Comparison of ENCODE assay signal across 17 cellular contexts in the genomic region with DNA sequence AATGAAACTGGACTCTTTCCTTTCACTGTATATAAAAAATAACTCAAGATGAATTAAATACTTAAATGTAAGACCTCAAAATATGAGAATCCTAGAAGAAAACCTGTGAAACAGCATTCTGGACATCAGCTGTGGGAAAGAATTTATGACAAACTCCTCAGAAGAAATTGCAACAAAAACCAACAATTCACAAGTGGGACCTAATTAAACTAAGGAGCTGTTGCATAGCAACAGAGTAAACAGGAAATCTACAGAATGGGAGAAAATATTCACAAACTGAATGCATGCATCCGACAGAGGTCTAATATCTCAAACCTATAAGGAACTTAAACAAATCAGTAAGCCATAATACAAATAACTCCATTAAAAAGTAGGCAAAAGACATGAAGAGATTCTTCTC.
DNase-seq lines count a peak whose midpoint lies in the region; TF ChIP-seq lines count a peak whose summit lies in the region.
"Had no signal": no experiment of that assay in that cellular context is flagged by ENCODE, and none has a peak within 500 bp of the region (broad histone marks: within the 10 kb centered on the region; RNA-seq: fewer than 3 reads in every experiment).

No MANE protein-coding gene starts in this region.

- 0% methylated on average over 1 of the region's 1 CpG for WGBS in SK-N-SH (ENCODE audit: low lambda C conversion rate)

- no peak overlapping the region for H3K4me3 ChIP-seq in SK-N-SH (ENCODE audit: low read depth in 2 of 2, low read length in 1 of 2)
- H3K4me3 ChIP-seq: adrenal gland, dorsolateral prefrontal cortex, right atrium auricular region, thyroid gland had no signal

- H4K20me1 ChIP-seq in SK-N-SH (ENCODE audit: insufficient read depth) = no peaks in the 10 kb centered on the region

- CTCF ChIA-PET in SK-N-SH (lab: Yijun Ruan, JAX) = no interaction called here

- H3K27me3 ChIP-seq in SK-N-SH (ENCODE audit: insufficient read depth) = no peaks in the 10 kb centered on the region
- H3K27me3 ChIP-seq: adrenal gland, dorsolateral prefrontal cortex, right atrium auricular region, thyroid gland had no signal

- DNase-seq in EH (ENCODE audit: low read depth) (peak; percentile 32), NAMALWA (ENCODE audit: low spot score) (peak; percentile 23), astrocyte of the hippocampus (ENCODE audit: low read depth, low spot score) (peak; percentile 5), glomerular endothelial cell (ENCODE audit: extremely low read depth, low read depth, low spot score) (peak; percentile 9), SK-N-SH (no peak), NCI-H510A (lab: John Stamatoyannopoulos, UW) (no peak)
- DNase-seq in activated T-cell treated with anti-CD3 and anti-CD28 coated beads, Interleukin-2, amount 50 U/mL, for 1 hour = no peak
- no peak for DNase-seq in activated CD4-positive, alpha-beta T cell treated with anti-CD3 and anti-CD28 coated beads for 1 hour
- DNase-seq: activated CD4-positive, alpha-beta memory T cell treated with anti-CD3 and anti-CD28 coated beads for 36 hours; adrenal gland; dorsolateral prefrontal cortex; Kasumi-1; naive thymus-derived CD8-positive, alpha-beta T cell; NCI-H69; thyroid gland had no signal

- H3K27ac ChIP-seq in SK-N-SH (ENCODE audit: low read depth in 2 of 2, low read length in 1 of 2) = no peak overlapping the region
- H3K27ac ChIP-seq: adrenal gland, dorsolateral prefrontal cortex, epithelial cell of prostate, right atrium auricular region, thyroid gland had no signal

- no peaks in the 10 kb centered on the region for H3K9me3 ChIP-seq in SK-N-SH
- H3K9me3 ChIP-seq: right atrium auricular region, thyroid gland had no signal

- no peaks in the 10 kb centered on the region for H3F3A ChIP-seq in SK-N-SH (replicated peaks; ENCODE audit: insufficient read depth)

- H3K79me2 ChIP-seq in SK-N-SH (ENCODE audit: insufficient read depth) = no peaks in the 10 kb centered on the region

- no peak overlapping the region for H2AFZ ChIP-seq in SK-N-SH (ENCODE audit: low read depth)

- H3K9me2 ChIP-seq in SK-N-SH = no peaks in the 10 kb centered on the region

- no peak for TF ChIP-seq EP300 in SK-N-SH (IDR thresholded peaks at IDR 0.05; ENCODE audit: borderline replicate concordance in 1 of 2, low read depth in 1 of 2, low read length in 1 of 2)

- H3K9ac ChIP-seq in SK-N-SH = no peak overlapping the region

- H3K4me1 ChIP-seq in SK-N-SH (ENCODE audit: control insufficient read depth in 1 of 2, insufficient read depth in 2 of 2, low read depth in 1 of 2, low read length in 1 of 2) = no peaks in the 10 kb centered on the region
- H3K4me1 ChIP-seq: adrenal gland, right atrium auricular region, thyroid gland had no signal

- POLR2A ChIA-PET in SK-N-SH (lab: Yijun Ruan, JAX) = no interaction called here

- no peak overlapping the region for H3K4me2 ChIP-seq in SK-N-SH

- TF ChIP-seq CTCF in SK-N-SH (IDR thresholded peaks at IDR 0.05) = no peak

- no peaks in the 10 kb centered on the region for H3K36me3 ChIP-seq in SK-N-SH (replicated peaks in 1 of 2; ENCODE audit: control insufficient read depth in 1 of 2, insufficient read depth in 2 of 2, low read length in 1 of 2)
- H3K36me3 ChIP-seq: adrenal gland, right atrium auricular region, thyroid gland had no signal

- no peak for TF ChIP-seq RAD21 in SK-N-SH (IDR thresholded peaks at IDR 0.05; ENCODE audit: low read length)

TF ChIP-seq in SK-N-SH, 30 proteins besides CTCF, POLR2A, EP300 and RAD21:
- TF ChIP-seq TCF12 (IDR thresholded peaks at IDR 0.05) = no peak
- TF ChIP-seq, protein P1, sequence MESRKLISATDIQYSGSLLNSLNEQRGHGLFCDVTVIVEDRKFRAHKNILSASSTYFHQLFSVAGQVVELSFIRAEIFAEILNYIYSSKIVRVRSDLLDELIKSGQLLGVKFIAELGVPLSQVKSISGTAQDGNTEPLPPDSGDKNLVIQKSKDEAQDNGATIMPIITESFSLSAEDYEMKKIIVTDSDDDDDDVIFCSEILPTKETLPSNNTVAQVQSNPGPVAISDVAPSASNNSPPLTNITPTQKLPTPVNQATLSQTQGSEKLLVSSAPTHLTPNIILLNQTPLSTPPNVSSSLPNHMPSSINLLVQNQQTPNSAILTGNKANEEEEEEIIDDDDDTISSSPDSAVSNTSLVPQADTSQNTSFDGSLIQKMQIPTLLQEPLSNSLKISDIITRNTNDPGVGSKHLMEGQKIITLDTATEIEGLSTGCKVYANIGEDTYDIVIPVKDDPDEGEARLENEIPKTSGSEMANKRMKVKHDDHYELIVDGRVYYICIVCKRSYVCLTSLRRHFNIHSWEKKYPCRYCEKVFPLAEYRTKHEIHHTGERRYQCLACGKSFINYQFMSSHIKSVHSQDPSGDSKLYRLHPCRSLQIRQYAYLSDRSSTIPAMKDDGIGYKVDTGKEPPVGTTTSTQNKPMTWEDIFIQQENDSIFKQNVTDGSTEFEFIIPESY (IDR thresholded peaks at IDR 0.05; ENCODE audit: borderline replicate concordance, low read depth) = no peak
- TF ChIP-seq RCOR1 (IDR thresholded peaks at IDR 0.05; ENCODE audit: low read length) = no peak
- TF ChIP-seq, protein P2, sequence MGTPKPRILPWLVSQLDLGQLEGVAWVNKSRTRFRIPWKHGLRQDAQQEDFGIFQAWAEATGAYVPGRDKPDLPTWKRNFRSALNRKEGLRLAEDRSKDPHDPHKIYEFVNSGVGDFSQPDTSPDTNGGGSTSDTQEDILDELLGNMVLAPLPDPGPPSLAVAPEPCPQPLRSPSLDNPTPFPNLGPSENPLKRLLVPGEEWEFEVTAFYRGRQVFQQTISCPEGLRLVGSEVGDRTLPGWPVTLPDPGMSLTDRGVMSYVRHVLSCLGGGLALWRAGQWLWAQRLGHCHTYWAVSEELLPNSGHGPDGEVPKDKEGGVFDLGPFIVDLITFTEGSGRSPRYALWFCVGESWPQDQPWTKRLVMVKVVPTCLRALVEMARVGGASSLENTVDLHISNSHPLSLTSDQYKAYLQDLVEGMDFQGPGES (IDR thresholded peaks at IDR 0.05; ENCODE audit: low read depth, low read length) = no peak
- TF ChIP-seq GABPA (IDR thresholded peaks at IDR 0.05; ENCODE audit: low read depth) = no peak
- no peak for TF ChIP-seq ELF1 (IDR thresholded peaks at IDR 0.05)
- no peak for TF ChIP-seq TAF1 (IDR thresholded peaks at IDR 0.05; ENCODE audit: borderline replicate concordance, low read depth, low read length)

Comparison
In these comparisons a context has a peak if more than half of its experiments do, and no peak if none do; other contexts are left out.
1. DNase-seq: peak in EH (single experiment), NAMALWA (single experiment), astrocyte of the hippocampus (single experiment) and glomerular endothelial cell (single experiment); none in activated T-cell treated with anti-CD3 and anti-CD28 coated beads, Interleukin-2, amount 50 U/mL, for 1 hour (single experiment), SK-N-SH (single experiment), NCI-H510A (single experiment) and activated CD4-positive, alpha-beta T cell treated with anti-CD3 and anti-CD28 coated beads for 1 hour (single experiment).